6 cellular contexts compared by ENCODE assay signal in the genomic region with DNA sequence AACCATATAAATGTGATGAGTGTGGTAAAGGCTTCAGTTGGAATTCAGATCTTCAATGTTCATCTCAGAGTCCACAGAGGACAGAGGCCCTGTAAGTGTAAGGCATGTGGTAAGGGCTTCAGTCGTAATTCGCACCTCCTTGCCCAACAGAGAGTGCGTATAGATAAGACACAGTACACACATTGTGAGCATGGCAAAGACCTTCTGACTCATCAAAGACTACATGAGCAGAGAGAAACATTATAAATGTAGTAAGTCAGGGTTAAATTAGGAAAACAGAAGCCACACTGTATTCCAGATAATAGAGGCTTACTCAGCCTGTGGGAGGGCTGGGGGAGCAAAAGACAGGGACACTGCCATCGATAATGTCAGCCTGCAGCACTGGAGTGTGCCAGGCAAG.
DNase-seq lines count a peak whose midpoint lies in the region; FAIRE-seq and TF ChIP-seq lines count a peak whose summit lies in the region.
"Not testable (repeated sequence)": the region's sequence is repeated elsewhere in the genome, so short reads cannot be mapped to it uniquely, and the experiment has no call there.

No MANE protein-coding gene starts in this region.

- not testable (repeated sequence) for H3K9me3 ChIP-seq in mesenchymal stem cell (ENCODE audit: control insufficient read depth, low read length)

- not testable (repeated sequence) for H2BK5ac ChIP-seq in mesenchymal stem cell (ENCODE audit: low read depth, low read length, poor library complexity, severe bottlenecking)

- H2BK12ac ChIP-seq in mesenchymal stem cell (ENCODE audit: low read length in 2 of 2), result not testable (repeated sequence)

- not testable (repeated sequence) for H3K4me2 ChIP-seq in mesenchymal stem cell (ENCODE audit: low read length, poor library complexity, severe bottlenecking)

- H3K27me3 ChIP-seq in bronchial epithelial cell (ENCODE audit: control insufficient read depth, insufficient read depth, low read length); mesenchymal stem cell (ENCODE audit: control insufficient read depth in 1 of 2, insufficient read depth in 1 of 2, low read length in 2 of 2): not testable (repeated sequence)

- H4K91ac ChIP-seq in mesenchymal stem cell (ENCODE audit: low read length), result not testable (repeated sequence)

- not testable (repeated sequence) for H3K23ac ChIP-seq in mesenchymal stem cell (ENCODE audit: low read length in 2 of 2)

- not testable (repeated sequence) for H3K27ac ChIP-seq in mesenchymal stem cell (ENCODE audit: low read length, poor library complexity, severe bottlenecking)

- H3K4me1 ChIP-seq in mesenchymal stem cell (ENCODE audit: control insufficient read depth, insufficient read depth, low read depth, low read length), result not testable (repeated sequence)

- not testable (repeated sequence) for H3K36me3 ChIP-seq in bronchial epithelial cell (ENCODE audit: control insufficient read depth, insufficient read depth, low read length); mesenchymal stem cell (ENCODE audit: control insufficient read depth in 1 of 2, insufficient read depth in 2 of 2, low read depth in 1 of 2, low read length in 2 of 2)

- not testable (repeated sequence) for H4K8ac ChIP-seq in mesenchymal stem cell (ENCODE audit: low read length)

- H2AK5ac ChIP-seq in mesenchymal stem cell (ENCODE audit: low read length, severe bottlenecking), result not testable (repeated sequence)

- not testable (repeated sequence) for H3K79me1 ChIP-seq in mesenchymal stem cell (replicated peaks; ENCODE audit: low read length, poor library complexity, severe bottlenecking)

- not testable (repeated sequence) for H3K14ac ChIP-seq in mesenchymal stem cell (ENCODE audit: low read length in 2 of 2)

- H3K9ac ChIP-seq in mesenchymal stem cell (ENCODE audit: low read length), result not testable (repeated sequence)

- H3K18ac ChIP-seq in mesenchymal stem cell (ENCODE audit: low read depth in 1 of 2, low read length in 2 of 2), result not testable (repeated sequence)

- not testable (repeated sequence) for H2BK120ac ChIP-seq in mesenchymal stem cell (ENCODE audit: low read depth, low read length)

- not testable (repeated sequence) for H3K4me3 ChIP-seq in bronchial epithelial cell (ENCODE audit: low read depth, low read length); mesenchymal stem cell (ENCODE audit: insufficient read depth in 1 of 2, low read depth in 1 of 2, low read length in 2 of 2)

- not testable (repeated sequence) for TF ChIP-seq CTCF in bronchial epithelial cell (IDR thresholded peaks at IDR 0.05; ENCODE audit: insufficient read depth, low read length, severe bottlenecking)

- peak; percentile 29 for DNase-seq in Daoy (ENCODE audit: low read depth)
- DNase-seq in MV-4-11 (lab: John Stamatoyannopoulos, UW), result peak; percentile 5
- DNase-seq in RPMI7951 (ENCODE audit: low read depth), result peak; percentile 69
- peak; percentile 0 for DNase-seq in amniotic epithelial cell (ENCODE audit: low read depth)
- not testable (repeated sequence) for DNase-seq in bronchial epithelial cell (ENCODE audit: low read depth)
- DNase-seq in mesenchymal stem cell, result peak; percentile 0

- peak; percentile 40 for FAIRE-seq in bronchial epithelial cell (lab: Jason Lieb, UNC)

- not testable (repeated sequence) for H2BK15ac ChIP-seq in mesenchymal stem cell (ENCODE audit: low read depth, poor library complexity, severe bottlenecking)

- not testable (repeated sequence) for H3K4ac ChIP-seq in mesenchymal stem cell (ENCODE audit: low read depth in 1 of 2, low read length in 2 of 2)

- WGBS in mesenchymal stem cell, result 79% methylated on average over 2 of the region's 4 CpGs

- not testable (repeated sequence) for H2AFZ ChIP-seq in mesenchymal stem cell (ENCODE audit: low read depth, low read length)
